Comparison of ENCODE assay signal across 19 cellular contexts in genomic region chr21:33554236-33554981, GRCh38. TPM values are rescaled to one million over a fixed set of nuclear protein-coding genes. Genes with fewer than 3 reads are reported as not detected.
DNase-seq lines count a peak whose midpoint lies in the region; ATAC-seq and TF ChIP-seq lines count a peak whose summit lies in the region.
"Had no signal": no experiment of that assay in that cellular context is flagged by ENCODE, and none has a peak within 500 bp of the region (broad histone marks: within the 10 kb centered on the region; RNA-seq: fewer than 3 reads in every experiment).

No MANE protein-coding gene starts in this region.

- intact Hi-C loops in activated CD8-positive, alpha-beta T cell treated with anti-CD3 and anti-CD28 coated beads for 36 hours (cut with micrococcal nuclease), result no loop called here
- intact Hi-C loops in uterus (cut with DNase I; ENCODE audit: low total_unique reads), result no loop called here

- no peak for TF ChIP-seq CTCF in activated CD8-positive, alpha-beta T cell treated with anti-CD3 and anti-CD28 coated beads for 36 hours (IDR thresholded peaks at IDR 0.05)
- TF ChIP-seq CTCF in GM20000 (IDR thresholded peaks at IDR 0.05; ENCODE audit: extremely low read depth, missing control alignments) (no peak), uterus (IDR thresholded peaks at IDR 0.05) (no peak)

- no peak overlapping the region for H3K27ac ChIP-seq in uterus

- H3K27me3 ChIP-seq in uterus, result no peaks in the 10 kb centered on the region

- H3K27ac Mint-ChIP-seq in activated CD8-positive, alpha-beta T cell treated with anti-CD3 and anti-CD28 coated beads for 36 hours, result peak overlapping the region; percentile 76
- H3K27ac Mint-ChIP-seq in activated CD8-positive, alpha-beta T cell treated with anti-CD3 and anti-CD28 coated beads, Interleukin-2, amount 10 ng/mL, durations not matched to agents 7 days and 5 days, result no peak overlapping the region
- H3K27ac Mint-ChIP-seq in activated naive CD8-positive, alpha-beta T cell, result no peak overlapping the region
- H3K27ac Mint-ChIP-seq in naive thymus-derived CD8-positive, alpha-beta T cell, result peak overlapping the region in 8 of 10 donors; percentile 13 to 72 (median 58)
- H3K27ac Mint-ChIP-seq: activated B cell treated with CpG ODN at 0.5 μM for 24 hours had no signal

- peaks cover 84% of the 10 kb centered on the region for H3K36me3 Mint-ChIP-seq in activated CD8-positive, alpha-beta T cell treated with anti-CD3 and anti-CD28 coated beads for 36 hours (ENCODE audit: low read depth)
- peaks cover 85% of the 10 kb centered on the region for H3K36me3 Mint-ChIP-seq in activated CD8-positive, alpha-beta T cell treated with anti-CD3 and anti-CD28 coated beads, Interleukin-2, amount 10 ng/mL, durations not matched to agents 7 days and 5 days (ENCODE audit: low read depth)
- H3K36me3 Mint-ChIP-seq in activated naive CD8-positive, alpha-beta T cell, result peaks cover 14% of the 10 kb centered on the region
- H3K36me3 Mint-ChIP-seq in naive thymus-derived CD8-positive, alpha-beta T cell, result peaks cover 32 to 88% (median 63%) of the 10 kb centered on the region in 3 donors

- H3K36me3 ChIP-seq in uterus, result no peaks in the 10 kb centered on the region

- H3K9me3 Mint-ChIP-seq in activated CD8-positive, alpha-beta T cell treated with anti-CD3 and anti-CD28 coated beads for 36 hours, result no peaks in the 10 kb centered on the region
- H3K9me3 Mint-ChIP-seq in activated CD8-positive, alpha-beta T cell treated with anti-CD3 and anti-CD28 coated beads, Interleukin-2, amount 10 ng/mL, durations not matched to agents 7 days and 5 days (ENCODE audit: insufficient read depth), result no peaks in the 10 kb centered on the region
- no peaks in the 10 kb centered on the region for H3K9me3 Mint-ChIP-seq in activated naive CD8-positive, alpha-beta T cell (ENCODE audit: low read depth)
- no peaks in the 10 kb centered on the region for H3K9me3 Mint-ChIP-seq in naive thymus-derived CD8-positive, alpha-beta T cell

- peaks cover 0 to 7% of the 10 kb centered on the region in 2 donors for H3K4me1 ChIP-seq in uterus

- POLR2A ChIA-PET in activated CD8-positive, alpha-beta T cell treated with anti-CD3 and anti-CD28 coated beads for 36 hours (lab: Charles Lee), result interaction anchor here (0.7 to 7.4 kb wide), 9 partner anchors 12 to 54 kb away, joined by 3 to 44 read pairs (median 4); partner anchors contain the start of genes DONSON, GART and SON
- POLR2A ChIA-PET in activated CD8-positive, alpha-beta T cell treated with anti-CD3 and anti-CD28 coated beads, Interleukin-2, amount 10 ng/mL, durations not matched to agents 7 days and 5 days (lab: Charles Lee), result interaction anchor here (0.6 to 0.9 kb wide), 2 partner anchors 11 to 33 kb away, joined by 3 read pairs; partner anchors contain the start of gene SON
- POLR2A ChIA-PET in naive thymus-derived CD8-positive, alpha-beta T cell (lab: Charles Lee), result interaction anchor here (0.7 kb wide), 1 partner anchor 11 kb away, joined by 3 read pairs; no protein-coding TSS in a partner anchor

- DNase-seq in activated CD8-positive, alpha-beta T cell treated with anti-CD3 and anti-CD28 coated beads for 36 hours, result no peak
- DNase-seq in activated CD8-positive, alpha-beta T cell treated with anti-CD3 and anti-CD28 coated beads, Interleukin-2, amount 10 ng/mL, durations not matched to agents 7 days and 5 days, result no peak
- DNase-seq in GM20000 (ENCODE audit: low spot score), result peak; percentile 16
- no peak for DNase-seq in naive thymus-derived CD8-positive, alpha-beta T cell
- no peak for DNase-seq in dedifferentiated amniotic fluid mesenchymal stem cell (ENCODE audit: extremely low spot score)
- no peak for DNase-seq in uterus
- DNase-seq in NCI-H2196 treated with DMSO at 0.1 percent for 48 hours (lab: John Stamatoyannopoulos, UW; ENCODE audit: unreplicated experiment), result no peak
- DNase-seq: ACHN; activated B cell treated with CpG ODN at 0.5 μM for 24 hours; activated CD8-positive, alpha-beta memory T cell treated with anti-CD3 and anti-CD28 coated beads, Interleukin-2, amount 50 U/mL, for 48 hours; amygdala; cerebellar nuclear complex; EL; hypothalamus; NCI-H2029; NCI-H446 treated with DMSO at 0.1 percent for 48 hours; NK-92 treated with Interleukin-12 subunit alpha and Interleukin-12 subunit beta, amount 100 ng/mL, for 24 hours; stimulated activated naive CD8-positive, alpha-beta T cell treated with anti-CD3 and anti-CD28 coated beads, Interleukin-15, Interleukin-2, amounts not matched to agents 100 U/mL and 50 U/mL, for 24 hours had no signal

- TF ChIP-seq POLR2A in uterus (IDR thresholded peaks at IDR 0.05), result no peak

- no peak for ATAC-seq in activated CD8-positive, alpha-beta T cell treated with anti-CD3 and anti-CD28 coated beads for 36 hours
- no peak for ATAC-seq in activated CD8-positive, alpha-beta T cell treated with anti-CD3 and anti-CD28 coated beads, Interleukin-2, amount 10 ng/mL, durations not matched to agents 7 days and 5 days
- no peak for ATAC-seq in naive thymus-derived CD8-positive, alpha-beta T cell
- ATAC-seq: stimulated activated naive CD8-positive, alpha-beta T cell treated with anti-CD3 and anti-CD28 coated beads, Interleukin-15, Interleukin-2, amounts not matched to agents 100 U/mL and 50 U/mL, for 24 hours had no signal

- H3K27me3 Mint-ChIP-seq in activated CD8-positive, alpha-beta T cell treated with anti-CD3 and anti-CD28 coated beads for 36 hours, result no peaks in the 10 kb centered on the region
- no peaks in the 10 kb centered on the region for H3K27me3 Mint-ChIP-seq in activated CD8-positive, alpha-beta T cell treated with anti-CD3 and anti-CD28 coated beads, Interleukin-2, amount 10 ng/mL, durations not matched to agents 7 days and 5 days (ENCODE audit: low read depth)
- no peaks in the 10 kb centered on the region for H3K27me3 Mint-ChIP-seq in activated naive CD8-positive, alpha-beta T cell
- H3K27me3 Mint-ChIP-seq in naive thymus-derived CD8-positive, alpha-beta T cell, result no peaks in the 10 kb centered on the region
- H3K27me3 Mint-ChIP-seq: activated B cell treated with CpG ODN at 0.5 μM for 24 hours had no signal

- H3K4me3 ChIP-seq in uterus, result no peak overlapping the region

- CTCF ChIA-PET in activated CD8-positive, alpha-beta T cell treated with anti-CD3 and anti-CD28 coated beads for 36 hours (lab: Charles Lee), result interaction anchor here (1.0 to 2.5 kb wide), 6 partner anchors 9 to 51 kb away, joined by 3 to 10 read pairs (median 4); no protein-coding TSS in a partner anchor
- CTCF ChIA-PET in activated CD8-positive, alpha-beta T cell treated with anti-CD3 and anti-CD28 coated beads, Interleukin-2, amount 10 ng/mL, durations not matched to agents 7 days and 5 days (lab: Charles Lee), result interaction anchor here (0.7 to 3.8 kb wide), 4 partner anchors 12 to 51 kb away, joined by 3 to 22 read pairs (median 4); no protein-coding TSS in a partner anchor

- peaks cover 54% of the 10 kb centered on the region for H3K4me1 Mint-ChIP-seq in activated CD8-positive, alpha-beta T cell treated with anti-CD3 and anti-CD28 coated beads for 36 hours (ENCODE audit: low read depth)
- H3K4me1 Mint-ChIP-seq in activated CD8-positive, alpha-beta T cell treated with anti-CD3 and anti-CD28 coated beads, Interleukin-2, amount 10 ng/mL, durations not matched to agents 7 days and 5 days (ENCODE audit: low read depth), result peaks cover 40% of the 10 kb centered on the region
- H3K4me1 Mint-ChIP-seq in activated naive CD8-positive, alpha-beta T cell (ENCODE audit: low read depth), result peaks cover 56% of the 10 kb centered on the region
- peaks cover 24 to 69% (median 58%) of the 10 kb centered on the region in 4 donors for H3K4me1 Mint-ChIP-seq in naive thymus-derived CD8-positive, alpha-beta T cell

- H3K4me3 Mint-ChIP-seq in activated CD8-positive, alpha-beta T cell treated with anti-CD3 and anti-CD28 coated beads for 36 hours, result peak overlapping the region; percentile 34
- no peak overlapping the region for H3K4me3 Mint-ChIP-seq in activated CD8-positive, alpha-beta T cell treated with anti-CD3 and anti-CD28 coated beads, Interleukin-2, amount 10 ng/mL, durations not matched to agents 7 days and 5 days
- peak overlapping the region; percentile 28 for H3K4me3 Mint-ChIP-seq in activated naive CD8-positive, alpha-beta T cell
- H3K4me3 Mint-ChIP-seq in naive thymus-derived CD8-positive, alpha-beta T cell, result peak overlapping the region in 9 of 10 donors; percentile 15 to 66 (median 54)
- H3K4me3 Mint-ChIP-seq: activated B cell treated with CpG ODN at 0.5 μM for 24 hours had no signal

- no peaks in the 10 kb centered on the region for H3K9me3 ChIP-seq in uterus

RNA-seq across cellular contexts. Expression of gene SON, which starts 11.6 kb away (rescaled TPM):
- total RNA-seq in activated CD8-positive, alpha-beta T cell treated with anti-CD3 and anti-CD28 coated beads for 36 hours, result 100 to 1,000 TPM; 267 to 276 TPM
- total RNA-seq in activated CD8-positive, alpha-beta T cell treated with anti-CD3 and anti-CD28 coated beads, Interleukin-2, amount 10 ng/mL, durations not matched to agents 7 days and 5 days, result 100 to 1,000 TPM; 284 to 285 TPM
- total RNA-seq in naive thymus-derived CD8-positive, alpha-beta T cell, result 100 to 1,000 TPM; 493 to 510 TPM
- polyA plus RNA-seq in naive thymus-derived CD8-positive, alpha-beta T cell, result 100 to 1,000 TPM; 412 to 602 (median 573) TPM
- 100 to 1,000 TPM; 249 to 420 (median 304) TPM for total RNA-seq in uterus

RNA-seq across cellular contexts. Expression of gene GART, which starts 12.5 kb away (rescaled TPM):
- total RNA-seq in activated CD8-positive, alpha-beta T cell treated with anti-CD3 and anti-CD28 coated beads for 36 hours, result 100 to 1,000 TPM; 224 to 232 TPM
- 100 to 1,000 TPM; 138 to 147 TPM for total RNA-seq in activated CD8-positive, alpha-beta T cell treated with anti-CD3 and anti-CD28 coated beads, Interleukin-2, amount 10 ng/mL, durations not matched to agents 7 days and 5 days
- 10 to 100 TPM; 91.6 to 91.8 TPM for total RNA-seq in naive thymus-derived CD8-positive, alpha-beta T cell
- 10 to 100 TPM; 40.2 to 54.4 (median 43.8) TPM for polyA plus RNA-seq in naive thymus-derived CD8-positive, alpha-beta T cell
- total RNA-seq in uterus, result 100 to 1,000 TPM in 1 of 4 donors, 10 to 100 TPM in 3; 10.5 to 120 (median 36.6) TPM

RNA-seq across cellular contexts. Expression of gene DONSON, which starts 34.1 kb away (rescaled TPM):
- 10 to 100 TPM; 36.8 to 41.5 TPM for total RNA-seq in activated CD8-positive, alpha-beta T cell treated with anti-CD3 and anti-CD28 coated beads for 36 hours
- total RNA-seq in activated CD8-positive, alpha-beta T cell treated with anti-CD3 and anti-CD28 coated beads, Interleukin-2, amount 10 ng/mL, durations not matched to agents 7 days and 5 days, result 10 to 100 TPM; 43.3 to 44.1 TPM
- 10 to 100 TPM; 10.0 to 10.3 TPM for total RNA-seq in naive thymus-derived CD8-positive, alpha-beta T cell
- polyA plus RNA-seq in naive thymus-derived CD8-positive, alpha-beta T cell, result 1 to 10 TPM; 1.9 to 4.7 (median 2.2) TPM
- 10 to 100 TPM in 2 of 4 donors, 1 to 10 TPM in 2; 7.2 to 19.8 (median 12.8) TPM for total RNA-seq in uterus

Comparison
In these comparisons a context has a peak if more than half of its experiments do, and no peak if none do; other contexts are left out.
1. H3K27ac Mint-ChIP-seq: peak in activated CD8-positive, alpha-beta T cell treated with anti-CD3 and anti-CD28 coated beads for 36 hours (single experiment) and naive thymus-derived CD8-positive, alpha-beta T cell (8 of 10); none in activated CD8-positive, alpha-beta T cell treated with anti-CD3 and anti-CD28 coated beads, Interleukin-2, amount 10 ng/mL, durations not matched to agents 7 days and 5 days (single experiment) and activated naive CD8-positive, alpha-beta T cell (single experiment).